2 cellular contexts compared by ENCODE assay signal in genomic region chr7:128705891-128706333, GRCh38.
A peak's percentile ranks its signal among the peaks of the same experiment; 100 is the strongest.
TF ChIP-seq lines count a peak whose summit lies in the region.

No MANE protein-coding gene starts in this region.

TF ChIP-seq in liver, 16 proteins besides CTCF, POLR2A, EP300 and RAD21 (continued from another document):
- TF ChIP-seq JUND (IDR thresholded peaks at IDR 0.05) (peak; percentile 67 to 79), MAX (IDR thresholded peaks at IDR 0.05) (peak; percentile 27), GABPA (IDR thresholded peaks at IDR 0.05 in 1 of 2, conservative IDR thresholded peaks at IDR 0.05 in 1 of 2) (no peak), SP1 (IDR thresholded peaks at IDR 0.05) (peak; percentile 24), REST (IDR thresholded peaks at IDR 0.05) (no peak), NR2F2 (IDR thresholded peaks at IDR 0.05) (peak; percentile 54)

TF ChIP-seq in HepG2, 621 proteins besides CTCF, POLR2A, EP300 and RAD21:
- TF ChIP-seq ZNF670 (CRISPR knock-in tag; IDR thresholded peaks at IDR 0.05; ENCODE audit: borderline replicate concordance) (no peak), HIVEP1 (CRISPR knock-in tag; IDR thresholded peaks at IDR 0.05) (no peak), MAF1 (CRISPR knock-in tag; IDR thresholded peaks at IDR 0.05; ENCODE audit: borderline replicate concordance) (no peak), RCOR2 (CRISPR knock-in tag; IDR thresholded peaks at IDR 0.05) (no peak), SSRP1 (CRISPR knock-in tag; IDR thresholded peaks at IDR 0.05) (no peak), ZBTB20 (CRISPR knock-in tag; IDR thresholded peaks at IDR 0.05; ENCODE audit: borderline replicate concordance, low read depth) (no peak), CENPT (CRISPR knock-in tag; IDR thresholded peaks at IDR 0.05; ENCODE audit: low read depth) (no peak), AGO2 (optimal IDR thresholded peaks at IDR 0.05; ENCODE audit: low read depth, low read length) (no peak), FOXP1 (IDR thresholded peaks at IDR 0.05) (no peak), FOXP1 (CRISPR knock-in tag; IDR thresholded peaks at IDR 0.05) (no peak), HDAC6 (IDR thresholded peaks at IDR 0.05; ENCODE audit: low read depth, low read length) (no peak), ZNF207 (IDR thresholded peaks at IDR 0.05; ENCODE audit: borderline replicate concordance) (no peak), NFE2L1 (CRISPR knock-in tag; IDR thresholded peaks at IDR 0.05; ENCODE audit: borderline replicate concordance) (no peak), SKIL (CRISPR knock-in tag; IDR thresholded peaks at IDR 0.05; ENCODE audit: borderline replicate concordance) (no peak), MYC (CRISPR knock-in tag; IDR thresholded peaks at IDR 0.05; ENCODE audit: borderline replicate concordance) (no peak), JDP2 (CRISPR knock-in tag; IDR thresholded peaks at IDR 0.05; ENCODE audit: borderline replicate concordance) (no peak), ZGPAT (CRISPR knock-in tag; IDR thresholded peaks at IDR 0.05) (no peak)
TF ChIP-seq in HepG2: peak in this region for 0.
